ENCODE assay signal across 1 cellular context in the genomic region with DNA sequence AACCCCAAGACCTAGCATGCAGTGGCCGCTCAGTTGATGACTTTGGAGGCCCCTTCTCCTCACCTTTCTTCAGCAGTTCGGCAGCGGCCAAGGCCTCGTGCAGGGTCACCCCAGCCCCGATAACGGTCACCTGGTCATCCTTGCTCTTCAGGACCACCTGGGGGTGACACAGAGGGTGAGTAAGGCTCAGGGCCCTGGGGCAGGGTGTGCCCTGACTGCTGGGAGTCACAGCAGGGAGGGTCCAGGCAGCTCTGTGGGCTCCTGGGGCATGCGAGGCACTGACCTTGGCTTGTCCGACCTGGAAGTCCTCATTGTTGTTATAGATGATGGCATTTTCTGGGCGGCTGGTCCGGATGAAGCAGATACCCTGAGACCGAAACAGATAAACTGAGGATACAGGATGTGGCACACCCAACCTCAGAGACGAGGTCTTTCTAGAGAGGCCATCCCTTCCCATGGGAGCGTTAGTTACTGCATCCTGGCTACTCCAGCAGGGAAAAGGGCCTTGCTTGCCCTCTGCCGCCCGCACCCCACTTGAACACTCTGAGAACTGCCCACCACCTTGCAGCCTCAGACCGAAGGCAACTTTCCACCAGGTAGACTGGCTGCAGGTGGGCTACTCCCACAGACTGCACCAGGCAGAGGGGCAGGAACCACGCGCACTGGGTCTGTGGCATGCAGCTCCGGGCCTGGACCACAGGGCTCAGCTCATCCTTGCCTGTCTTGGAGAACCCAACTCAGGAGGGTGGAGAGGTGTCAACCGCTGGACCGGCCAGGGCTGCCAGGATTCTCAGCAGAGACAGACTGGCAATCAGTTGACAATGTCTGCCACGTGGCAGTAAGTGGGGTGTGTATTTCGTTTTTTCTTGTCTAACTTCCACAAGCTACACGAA.
TF ChIP-seq lines count a peak whose summit lies in the region.

No MANE protein-coding gene starts in this region.

TF ChIP-seq in IMR-90, 13 proteins besides CTCF, POLR2A, EP300 and RAD21 (continued from another document):
- TF ChIP-seq, protein P1, sequence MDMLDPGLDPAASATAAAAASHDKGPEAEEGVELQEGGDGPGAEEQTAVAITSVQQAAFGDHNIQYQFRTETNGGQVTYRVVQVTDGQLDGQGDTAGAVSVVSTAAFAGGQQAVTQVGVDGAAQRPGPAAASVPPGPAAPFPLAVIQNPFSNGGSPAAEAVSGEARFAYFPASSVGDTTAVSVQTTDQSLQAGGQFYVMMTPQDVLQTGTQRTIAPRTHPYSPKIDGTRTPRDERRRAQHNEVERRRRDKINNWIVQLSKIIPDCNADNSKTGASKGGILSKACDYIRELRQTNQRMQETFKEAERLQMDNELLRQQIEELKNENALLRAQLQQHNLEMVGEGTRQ (IDR thresholded peaks at IDR 0.05; ENCODE audit: low read depth, low read length): no peak
- TF ChIP-seq FOS (IDR thresholded peaks at IDR 0.05; ENCODE audit: low read depth, low read length) (no peak), MAFK (IDR thresholded peaks at IDR 0.05; ENCODE audit: low read depth, low read length) (no peak)
